In the genomic region with DNA sequence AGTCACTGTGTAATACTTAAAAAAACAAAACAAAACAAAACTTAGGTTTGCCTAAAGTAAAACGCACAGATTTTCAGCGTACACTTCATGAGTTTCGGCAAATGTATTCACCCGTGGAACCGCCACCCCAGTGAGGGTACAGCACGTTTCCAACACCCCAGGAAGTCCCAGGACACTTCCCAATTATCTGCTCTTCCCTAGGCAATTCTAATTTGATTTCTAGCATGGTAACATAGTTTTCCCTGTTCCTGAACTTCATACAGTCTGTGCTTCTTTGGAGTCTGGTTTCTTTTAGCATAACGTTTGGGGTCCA, we compare ENCODE assay signal across 8 cellular contexts. TPM values are rescaled to one million over a fixed set of nuclear protein-coding genes. Genes with fewer than 3 reads are reported as not detected.
DNase-seq lines count a peak whose midpoint lies in the region; ATAC-seq, FAIRE-seq and TF ChIP-seq lines count a peak whose summit lies in the region.

No MANE protein-coding gene starts in this region.

- peak overlapping the region; percentile 94 for H3K27ac Mint-ChIP-seq in activated naive CD8-positive, alpha-beta T cell
- peak overlapping the region in 5 of 6 donors; percentile 96 to 99 (median 98) for H3K27ac Mint-ChIP-seq in immature natural killer cell

- CTCF ChIA-PET in A549 (lab: Yijun Ruan, JAX) = no interaction called here

- H3K4me1 ChIP-seq in A549 (peaks cover 12% of the 10 kb centered on the region; the same call in 2 of the 3 replicates), suprapubic skin (peaks cover 22% of the 10 kb centered on the region)

- H3K27me3 ChIP-seq in H7 (ENCODE audit: control insufficient read depth, insufficient read depth, low read length) = no peaks in the 10 kb centered on the region
- no peaks in the 10 kb centered on the region for H3K27me3 ChIP-seq in suprapubic skin

- TF ChIP-seq CTCF in A549 (IDR thresholded peaks at IDR 0.05) = no peak
- no peak for TF ChIP-seq CTCF in suprapubic skin (IDR thresholded peaks at IDR 0.05)

- peaks cover 9% of the 10 kb centered on the region for H3K4me1 Mint-ChIP-seq in activated naive CD8-positive, alpha-beta T cell (ENCODE audit: low read depth)
- H3K4me1 Mint-ChIP-seq in immature natural killer cell = peaks cover 9 to 17% of the 10 kb centered on the region in 2 donors

- POLR2A ChIA-PET in A549 (lab: Yijun Ruan, JAX) = no interaction called here

- DNase-seq in A549 (ENCODE audit: low read depth in 1 of 2, low spot score in 1 of 2) (no peak), H7 (no peak), immature natural killer cell (no peak), suprapubic skin (ENCODE audit: low spot score in 2 of 2) (no peak), OCI-M2 (lab: John Stamatoyannopoulos, UW; ENCODE audit: unreplicated experiment) (no peak), ureter (ENCODE audit: low spot score) (no peak)

- FAIRE-seq in A549 (lab: Jason Lieb, UNC) = no peak

- TF ChIP-seq EP300 in A549 (IDR thresholded peaks at IDR 0.05) (no peak), suprapubic skin (IDR thresholded peaks at IDR 0.05) (no peak)

- TF ChIP-seq POLR2A in A549 (IDR thresholded peaks at IDR 0.05; ENCODE audit: low read length) = no peak
- no peak for TF ChIP-seq POLR2A in suprapubic skin (IDR thresholded peaks at IDR 0.05)

- H3K4me2 ChIP-seq in A549 = peak overlapping the region; percentile 97

- H3K36me3 ChIP-seq in H7 (replicated peaks; ENCODE audit: control insufficient read depth, insufficient read depth, low read length) (no peaks in the 10 kb centered on the region), suprapubic skin (no peaks in the 10 kb centered on the region)

- H3K4me3 Mint-ChIP-seq in activated naive CD8-positive, alpha-beta T cell = no peak overlapping the region
- H3K4me3 Mint-ChIP-seq in immature natural killer cell = peak overlapping the region; percentile 95 to 99 (median 98)

- H3K27ac ChIP-seq in A549 (peak overlapping the region; percentile 96 to 98), suprapubic skin (peak overlapping the region; percentile 96)

- WGBS in A549 (ENCODE audit: missing lambda C conversion rate) = 6% methylated on average over 7 of the region's 7 CpGs
- WGBS in suprapubic skin = 2% methylated on average over 7 of the region's 7 CpGs

- H3K4me3 ChIP-seq in A549 (peak overlapping the region; percentile 91), H7 (ENCODE audit: insufficient read depth, low read depth, low read length) (peak overlapping the region; percentile 69), suprapubic skin (peak overlapping the region; percentile 87)

- H3K9me3 ChIP-seq in A549 (no peaks in the 10 kb centered on the region), suprapubic skin (no peaks in the 10 kb centered on the region)

- H3K27me3 Mint-ChIP-seq in activated naive CD8-positive, alpha-beta T cell = no peaks in the 10 kb centered on the region
- H3K27me3 Mint-ChIP-seq in immature natural killer cell (ENCODE audit: low read depth in 3 of 3) = peaks cover 2 to 13% (median 5%) of the 10 kb centered on the region in 3 donors

- peak; percentile 2 to 22; a peak in 5 of 6 replicates for ATAC-seq in A549
- ATAC-seq in esophagus mucosa = no peak

- TF ChIP-seq RAD21 in A549 (conservative IDR thresholded peaks at IDR 0.05 in 1 of 2, IDR thresholded peaks at IDR 0.05 in 1 of 2) = no peak

- no peaks in the 10 kb centered on the region for H3K9me3 Mint-ChIP-seq in activated naive CD8-positive, alpha-beta T cell (ENCODE audit: low read depth)
- no peaks in the 10 kb centered on the region for H3K9me3 Mint-ChIP-seq in immature natural killer cell

- H3K36me3 Mint-ChIP-seq in activated naive CD8-positive, alpha-beta T cell = no peaks in the 10 kb centered on the region
- no peaks in the 10 kb centered on the region for H3K36me3 Mint-ChIP-seq in immature natural killer cell

TF ChIP-seq in A549, 52 proteins besides CTCF, POLR2A, EP300 and RAD21:
- no peak for TF ChIP-seq EHMT2 (IDR thresholded peaks at IDR 0.05; ENCODE audit: low read depth)
- no peak for TF ChIP-seq HEYL (CRISPR knock-in tag; IDR thresholded peaks at IDR 0.05)
- TF ChIP-seq JUN (IDR thresholded peaks at IDR 0.05) = no peak
- TF ChIP-seq HMGXB4 (CRISPR knock-in tag; IDR thresholded peaks at IDR 0.05; ENCODE audit: borderline replicate concordance) = no peak
- no peak for TF ChIP-seq BHLHE40 (IDR thresholded peaks at IDR 0.05; ENCODE audit: low read depth, low read length)
- TF ChIP-seq MAFK (IDR thresholded peaks at IDR 0.05; ENCODE audit: partially characterized antibody) = no peak
- no peak for TF ChIP-seq POLR2AphosphoS2 (conservative IDR thresholded peaks at IDR 0.05; ENCODE audit: low read length)
- no peak for TF ChIP-seq PBX3 (IDR thresholded peaks at IDR 0.05)
- TF ChIP-seq, protein P1, sequence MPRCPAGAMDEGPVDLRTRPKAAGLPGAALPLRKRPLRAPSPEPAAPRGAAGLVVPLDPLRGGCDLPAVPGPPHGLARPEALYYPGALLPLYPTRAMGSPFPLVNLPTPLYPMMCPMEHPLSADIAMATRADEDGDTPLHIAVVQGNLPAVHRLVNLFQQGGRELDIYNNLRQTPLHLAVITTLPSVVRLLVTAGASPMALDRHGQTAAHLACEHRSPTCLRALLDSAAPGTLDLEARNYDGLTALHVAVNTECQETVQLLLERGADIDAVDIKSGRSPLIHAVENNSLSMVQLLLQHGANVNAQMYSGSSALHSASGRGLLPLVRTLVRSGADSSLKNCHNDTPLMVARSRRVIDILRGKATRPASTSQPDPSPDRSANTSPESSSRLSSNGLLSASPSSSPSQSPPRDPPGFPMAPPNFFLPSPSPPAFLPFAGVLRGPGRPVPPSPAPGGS (IDR thresholded peaks at IDR 0.05) = no peak
- no peak for TF ChIP-seq NFE2L2 (conservative IDR thresholded peaks at IDR 0.05; ENCODE audit: low read length)
- no peak for TF ChIP-seq NPAS2 (CRISPR knock-in tag; IDR thresholded peaks at IDR 0.05; ENCODE audit: borderline replicate concordance)
TF ChIP-seq in A549: peak in this region for 0.

RNA-seq across cellular contexts. Expression of gene CLASP2, which starts 0.5 kb away (rescaled TPM):
- polyA plus RNA-seq in A549 (2011; rRNA removed) (57.0 and 66.5 TPM in 2 replicates), A549 (2017; fragmentation: RNase III; extraction: RNeasy Plus Mini Kit Qiagen cat#74134 plus additional on column Dnase treatment) (18.1 to 21.3 TPM (median 18.9 TPM) in 3 replicates), immature natural killer cell (10 to 100 TPM in 2 of 3 donors, 1 to 10 TPM in 1; 8.7 to 16.1 (median 11.2) TPM)
- 9.8 and 11.3 TPM in 2 replicates for polyA plus RNA-seq in A549 (2012; cell fraction: cytosol; rRNA removed)
- 11.6 and 18.6 TPM in 2 replicates for polyA plus RNA-seq in A549 (2012; cell fraction: nucleus; rRNA removed)
- 61.5 and 84.3 TPM in 2 replicates for polyA minus RNA-seq in A549 (2011; rRNA and poly(A)+ RNA removed)
- total RNA-seq in H7 (2014; rRNA removed; shearing (Covaris generic)) = 41.0 and 41.1 TPM in 2 replicates
- total RNA-seq in suprapubic skin (100 to 1,000 TPM in 1 of 4 donors, 10 to 100 TPM in 3; 44.8 to 140 (median 59.7) TPM), esophagus mucosa (30.2 TPM), ureter (81.2 TPM)
